In the genomic region with DNA sequence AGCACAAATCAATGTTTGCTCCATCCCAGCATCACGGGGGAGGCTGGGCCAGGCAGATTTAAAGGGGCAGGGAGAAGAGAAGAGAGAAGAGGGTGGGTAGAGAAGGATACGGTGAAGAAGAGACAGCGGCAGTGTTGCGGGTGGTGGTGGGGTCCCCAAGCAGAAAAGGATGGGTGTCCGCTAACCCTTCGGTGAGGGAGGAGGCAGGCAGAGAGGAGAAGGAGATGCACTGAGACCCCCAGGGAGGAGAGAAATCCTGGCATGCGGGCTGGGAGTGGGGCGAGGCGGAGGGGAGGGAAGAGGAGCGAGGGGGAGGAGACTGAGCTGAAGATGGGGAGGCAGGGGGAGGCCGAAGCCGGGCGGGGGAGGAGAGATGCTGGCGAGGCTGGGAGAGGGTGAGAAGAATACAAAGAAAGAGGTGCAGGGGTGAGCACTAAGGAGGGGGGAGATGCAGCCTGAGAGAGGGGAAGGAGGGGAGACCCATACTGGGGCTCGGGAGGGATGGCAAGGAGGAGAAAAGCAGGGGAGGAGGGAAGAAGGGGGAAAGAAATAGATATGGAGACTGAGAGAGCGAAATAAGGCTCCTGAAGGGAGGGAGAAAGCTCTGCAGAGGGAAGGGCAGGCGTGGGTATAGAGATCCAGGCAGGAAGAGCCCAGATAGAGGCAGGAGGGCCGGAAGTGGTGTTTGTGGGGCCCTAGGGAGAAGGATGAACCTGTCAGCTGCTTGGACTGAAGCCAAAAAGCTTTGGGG, we compare ENCODE assay signal across 12 cellular contexts. TPM values are rescaled to one million over a fixed set of nuclear protein-coding genes. Genes with fewer than 3 reads are reported as not detected.
DNase-seq lines count a peak whose midpoint lies in the region; ATAC-seq, FAIRE-seq and TF ChIP-seq lines count a peak whose summit lies in the region.
"Had no signal": no experiment of that assay in that cellular context is flagged by ENCODE, and none has a peak within 500 bp of the region (broad histone marks: within the 10 kb centered on the region; RNA-seq: fewer than 3 reads in every experiment).

A gene (minus strand): TSS at position 231 of the 751 bp plus-strand sequence. CDS start 1,337 bp downstream, outside the sequence.

- no peaks in the 10 kb centered on the region for H3K36me3 Mint-ChIP-seq in activated naive CD8-positive, alpha-beta T cell treated with anti-CD3 and anti-CD28 coated beads, Interleukin-2, amount 10 ng/mL, durations not matched to agents 7 days and 5 days
- no peaks in the 10 kb centered on the region for H3K36me3 Mint-ChIP-seq in activated naive CD8-positive, alpha-beta T cell treated with anti-CD3 and anti-CD28 coated beads for 36 hours
- H3K36me3 Mint-ChIP-seq: CD8-positive, alpha-beta memory T cell had no signal

- H3K36me3 ChIP-seq in thoracic aorta (no peaks in the 10 kb centered on the region), PC-9 (ENCODE audit: low read depth) (no peaks in the 10 kb centered on the region)
- H3K36me3 ChIP-seq: neutrophil had no signal

- TF ChIP-seq POLR2A in GM12892 (IDR thresholded peaks at IDR 0.05; ENCODE audit: low read depth, low read length), result no peak

- peak; percentile 16 for DNase-seq in activated naive CD8-positive, alpha-beta T cell treated with anti-CD3 and anti-CD28 coated beads, Interleukin-2, amount 10 ng/mL, durations not matched to agents 7 days and 5 days
- DNase-seq in activated naive CD8-positive, alpha-beta T cell treated with anti-CD3 and anti-CD28 coated beads for 36 hours, result no peak
- DNase-seq in UCSD-AML1 (lab: John Stamatoyannopoulos, UW; ENCODE audit: unreplicated experiment) (peak; percentile 38), inferior parietal cortex (ENCODE audit: extremely low spot score) (peak; percentile 38), thoracic aorta (ENCODE audit: low spot score) (no peak), PC-9 (no peak), GM12892 (ENCODE audit: insufficient read length) (no peak)
- DNase-seq: activated CD4-positive, CD25-positive, alpha-beta regulatory T cell; CD8-positive, alpha-beta memory T cell; dermis blood vessel endothelial cell had no signal

- BruUV-seq in PC-9 (replicated peaks; lab: Mats Ljungman, UMichigan), result no TSS peak

- H3K27ac ChIP-seq in thoracic aorta (no peak within 1 kb of the TSS), PC-9 (no peak within 1 kb of the TSS)
- H3K27ac ChIP-seq: neutrophil had no signal

- H3K79me2 ChIP-seq in PC-9 (ENCODE audit: low read depth), result no peaks in the 10 kb centered on the region

- peaks cover 16% of the 10 kb centered on the region for H3K4me1 Mint-ChIP-seq in activated naive CD8-positive, alpha-beta T cell treated with anti-CD3 and anti-CD28 coated beads, Interleukin-2, amount 10 ng/mL, durations not matched to agents 7 days and 5 days
- H3K4me1 Mint-ChIP-seq in activated naive CD8-positive, alpha-beta T cell treated with anti-CD3 and anti-CD28 coated beads for 36 hours, result peaks cover 15% of the 10 kb centered on the region

- peaks cover 43% of the 10 kb centered on the region for H3K27me3 Mint-ChIP-seq in activated naive CD8-positive, alpha-beta T cell treated with anti-CD3 and anti-CD28 coated beads, Interleukin-2, amount 10 ng/mL, durations not matched to agents 7 days and 5 days
- peaks cover 52% of the 10 kb centered on the region for H3K27me3 Mint-ChIP-seq in activated naive CD8-positive, alpha-beta T cell treated with anti-CD3 and anti-CD28 coated beads for 36 hours

- no peak within 1 kb of the TSS for H3K4me2 ChIP-seq in PC-9

- H3K9me2 ChIP-seq in PC-9 (ENCODE audit: insufficient read depth), result no peaks in the 10 kb centered on the region

- POLR2A ChIA-PET in activated naive CD8-positive, alpha-beta T cell treated with anti-CD3 and anti-CD28 coated beads, Interleukin-2, amount 10 ng/mL, durations not matched to agents 7 days and 5 days (lab: Charles Lee), result interaction anchor here (0.7 kb wide), 1 partner anchor 137 kb away, joined by 3 read pairs; no protein-coding TSS in a partner anchor
- POLR2A ChIA-PET in PC-9 (lab: Charles Lee; ENCODE audit: unreplicated experiment), result no interaction called here

- no peak within 1 kb of the TSS for H3K4me3 Mint-ChIP-seq in activated naive CD8-positive, alpha-beta T cell treated with anti-CD3 and anti-CD28 coated beads, Interleukin-2, amount 10 ng/mL, durations not matched to agents 7 days and 5 days
- no peak within 1 kb of the TSS for H3K4me3 Mint-ChIP-seq in activated naive CD8-positive, alpha-beta T cell treated with anti-CD3 and anti-CD28 coated beads for 36 hours

- H3K4me3 ChIP-seq in thoracic aorta (peak within 1 kb of the TSS; percentile 11), PC-9 (no peak within 1 kb of the TSS)

- no peak for FAIRE-seq in GM12892 (lab: Jason Lieb, UNC)

- TF ChIP-seq CTCF in thoracic aorta (IDR thresholded peaks at IDR 0.05) (no peak), PC-9 (conservative IDR thresholded peaks at IDR 0.05) (no peak)

- H3K27me3 ChIP-seq in thoracic aorta (replicated peaks; ENCODE audit: insufficient read depth) (peaks cover 16% of the 10 kb centered on the region), PC-9 (ENCODE audit: insufficient read depth, low read depth) (no peaks in the 10 kb centered on the region)

- CTCF ChIA-PET in PC-9 (lab: Charles Lee), result interaction anchor here (0.7 kb wide), 1 partner anchor 280 kb away, joined by 3 read pairs; no protein-coding TSS in a partner anchor

- intact Hi-C loops in PC-9 (cut with micrococcal nuclease; ENCODE audit: unreplicated experiment), result no loop called here

- no peaks in the 10 kb centered on the region for H3K9me3 Mint-ChIP-seq in activated naive CD8-positive, alpha-beta T cell treated with anti-CD3 and anti-CD28 coated beads, Interleukin-2, amount 10 ng/mL, durations not matched to agents 7 days and 5 days
- no peaks in the 10 kb centered on the region for H3K9me3 Mint-ChIP-seq in activated naive CD8-positive, alpha-beta T cell treated with anti-CD3 and anti-CD28 coated beads for 36 hours

- no peaks in the 10 kb centered on the region for H3F3A ChIP-seq in PC-9 (ENCODE audit: insufficient read depth, low read depth)

- no peaks in the 10 kb centered on the region for H4K20me1 ChIP-seq in PC-9 (ENCODE audit: insufficient read depth)

- no peak within 1 kb of the TSS for H2AFZ ChIP-seq in PC-9

- no peak within 1 kb of the TSS for H3K27ac Mint-ChIP-seq in activated naive CD8-positive, alpha-beta T cell treated with anti-CD3 and anti-CD28 coated beads, Interleukin-2, amount 10 ng/mL, durations not matched to agents 7 days and 5 days
- no peak within 1 kb of the TSS for H3K27ac Mint-ChIP-seq in activated naive CD8-positive, alpha-beta T cell treated with anti-CD3 and anti-CD28 coated beads for 36 hours

- ATAC-seq in activated naive CD8-positive, alpha-beta T cell treated with anti-CD3 and anti-CD28 coated beads, Interleukin-2, amount 10 ng/mL, durations not matched to agents 7 days and 5 days (ENCODE audit: low read depth), result no peak
- no peak for ATAC-seq in thoracic aorta (ENCODE audit: insufficient number of reproducible peaks, low FRiP score, low read depth)
- ATAC-seq in GM18511 (IDR thresholded peaks at IDR 0.05; ENCODE audit: unreplicated experiment), result no peak

- H3K4me1 ChIP-seq in thoracic aorta (ENCODE audit: control insufficient read depth in 1 of 2, low read depth in 2 of 2), result peaks cover 4 to 14% of the 10 kb centered on the region in 2 donors
- no peaks in the 10 kb centered on the region for H3K4me1 ChIP-seq in PC-9 (replicated peaks; ENCODE audit: insufficient read depth)

- no peaks in the 10 kb centered on the region for H3K9me3 ChIP-seq in thoracic aorta
- H3K9me3 ChIP-seq in PC-9 (ENCODE audit: insufficient read depth, low read depth), result no peaks in the 10 kb centered on the region
- H3K9me3 ChIP-seq: neutrophil had no signal

RNA-seq across cellular contexts. Expression of the gene that starts here (rescaled TPM):
- total RNA-seq in activated naive CD8-positive, alpha-beta T cell treated with anti-CD3 and anti-CD28 coated beads, Interleukin-2, amount 10 ng/mL, durations not matched to agents 7 days and 5 days, result not detected
- total RNA-seq in activated naive CD8-positive, alpha-beta T cell treated with anti-CD3 and anti-CD28 coated beads for 36 hours, result under 1 TPM; 0.72 to 0.74 TPM
- total RNA-seq in thoracic aorta, result 1 to 10 TPM in 1 of 2 donors, not detected in 1; 1.3 TPM
- total RNA-seq in PC-9 (2021), result not detected in 2 replicates
- polyA plus RNA-seq in GM12892 (2012; ENCODE audit: missing spikeins), result 6.9 TPM
- total RNA-seq: dermis blood vessel endothelial cell had no signal
- polyA plus RNA-seq: CD8-positive, alpha-beta memory T cell had no signal

Comparison
In these comparisons a context has a peak if more than half of its experiments do, and no peak if none do; other contexts are left out.
1. Peak in DNase-seq in activated naive CD8-positive, alpha-beta T cell treated with anti-CD3 and anti-CD28 coated beads, Interleukin-2, amount 10 ng/mL, durations not matched to agents 7 days and 5 days; RNA of the gene not detected or under 1 TPM.
2. DNase-seq: peak in UCSD-AML1 (single experiment) and inferior parietal cortex (single experiment); none in activated naive CD8-positive, alpha-beta T cell treated with anti-CD3 and anti-CD28 coated beads for 36 hours (single experiment), thoracic aorta (single experiment), PC-9 (0 of 2) and GM12892 (single experiment).